Comparison of ENCODE assay signal across 1 cellular context in the genomic region with DNA sequence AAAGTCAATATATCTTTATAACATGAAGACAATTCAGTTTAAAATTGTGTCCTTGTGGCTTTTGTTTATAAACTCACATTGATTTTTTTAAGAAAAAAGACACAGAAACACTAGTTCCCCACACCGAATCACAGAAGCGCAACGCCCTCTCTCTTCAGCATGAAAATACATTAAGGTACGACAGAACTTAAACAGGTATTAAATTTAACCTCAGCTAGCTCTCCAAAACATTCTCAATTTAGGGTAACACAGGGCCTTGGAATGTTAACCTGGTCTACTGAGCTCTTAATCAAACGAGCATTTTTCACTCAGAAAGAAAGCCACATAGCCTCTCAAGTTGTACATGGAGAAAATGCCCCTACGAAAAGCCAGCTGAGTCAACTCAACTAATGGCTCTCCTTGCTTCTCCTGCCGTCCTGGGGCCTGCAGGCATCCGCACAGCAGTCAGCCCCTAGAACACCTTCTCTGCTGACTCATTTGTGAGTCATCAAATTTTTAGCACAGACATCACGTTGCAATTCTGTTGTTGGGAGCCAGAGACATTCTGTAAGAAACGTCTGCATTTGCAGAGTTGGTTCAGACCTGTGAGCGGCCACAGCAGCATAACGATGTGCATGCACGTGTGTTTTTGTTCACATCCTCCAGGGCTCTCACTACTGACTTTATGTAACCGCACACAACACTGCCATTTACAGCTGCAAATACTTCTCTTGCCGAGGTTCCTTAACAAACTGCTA.
A peak's percentile ranks its signal among the peaks of the same experiment; 100 is the strongest.
TF ChIP-seq lines count a peak whose summit lies in the region.

No MANE protein-coding gene starts in this region.

TF ChIP-seq in H1, 55 proteins besides CTCF, POLR2A, EP300 and RAD21 (continued from another document):
- TF ChIP-seq, protein P1, sequence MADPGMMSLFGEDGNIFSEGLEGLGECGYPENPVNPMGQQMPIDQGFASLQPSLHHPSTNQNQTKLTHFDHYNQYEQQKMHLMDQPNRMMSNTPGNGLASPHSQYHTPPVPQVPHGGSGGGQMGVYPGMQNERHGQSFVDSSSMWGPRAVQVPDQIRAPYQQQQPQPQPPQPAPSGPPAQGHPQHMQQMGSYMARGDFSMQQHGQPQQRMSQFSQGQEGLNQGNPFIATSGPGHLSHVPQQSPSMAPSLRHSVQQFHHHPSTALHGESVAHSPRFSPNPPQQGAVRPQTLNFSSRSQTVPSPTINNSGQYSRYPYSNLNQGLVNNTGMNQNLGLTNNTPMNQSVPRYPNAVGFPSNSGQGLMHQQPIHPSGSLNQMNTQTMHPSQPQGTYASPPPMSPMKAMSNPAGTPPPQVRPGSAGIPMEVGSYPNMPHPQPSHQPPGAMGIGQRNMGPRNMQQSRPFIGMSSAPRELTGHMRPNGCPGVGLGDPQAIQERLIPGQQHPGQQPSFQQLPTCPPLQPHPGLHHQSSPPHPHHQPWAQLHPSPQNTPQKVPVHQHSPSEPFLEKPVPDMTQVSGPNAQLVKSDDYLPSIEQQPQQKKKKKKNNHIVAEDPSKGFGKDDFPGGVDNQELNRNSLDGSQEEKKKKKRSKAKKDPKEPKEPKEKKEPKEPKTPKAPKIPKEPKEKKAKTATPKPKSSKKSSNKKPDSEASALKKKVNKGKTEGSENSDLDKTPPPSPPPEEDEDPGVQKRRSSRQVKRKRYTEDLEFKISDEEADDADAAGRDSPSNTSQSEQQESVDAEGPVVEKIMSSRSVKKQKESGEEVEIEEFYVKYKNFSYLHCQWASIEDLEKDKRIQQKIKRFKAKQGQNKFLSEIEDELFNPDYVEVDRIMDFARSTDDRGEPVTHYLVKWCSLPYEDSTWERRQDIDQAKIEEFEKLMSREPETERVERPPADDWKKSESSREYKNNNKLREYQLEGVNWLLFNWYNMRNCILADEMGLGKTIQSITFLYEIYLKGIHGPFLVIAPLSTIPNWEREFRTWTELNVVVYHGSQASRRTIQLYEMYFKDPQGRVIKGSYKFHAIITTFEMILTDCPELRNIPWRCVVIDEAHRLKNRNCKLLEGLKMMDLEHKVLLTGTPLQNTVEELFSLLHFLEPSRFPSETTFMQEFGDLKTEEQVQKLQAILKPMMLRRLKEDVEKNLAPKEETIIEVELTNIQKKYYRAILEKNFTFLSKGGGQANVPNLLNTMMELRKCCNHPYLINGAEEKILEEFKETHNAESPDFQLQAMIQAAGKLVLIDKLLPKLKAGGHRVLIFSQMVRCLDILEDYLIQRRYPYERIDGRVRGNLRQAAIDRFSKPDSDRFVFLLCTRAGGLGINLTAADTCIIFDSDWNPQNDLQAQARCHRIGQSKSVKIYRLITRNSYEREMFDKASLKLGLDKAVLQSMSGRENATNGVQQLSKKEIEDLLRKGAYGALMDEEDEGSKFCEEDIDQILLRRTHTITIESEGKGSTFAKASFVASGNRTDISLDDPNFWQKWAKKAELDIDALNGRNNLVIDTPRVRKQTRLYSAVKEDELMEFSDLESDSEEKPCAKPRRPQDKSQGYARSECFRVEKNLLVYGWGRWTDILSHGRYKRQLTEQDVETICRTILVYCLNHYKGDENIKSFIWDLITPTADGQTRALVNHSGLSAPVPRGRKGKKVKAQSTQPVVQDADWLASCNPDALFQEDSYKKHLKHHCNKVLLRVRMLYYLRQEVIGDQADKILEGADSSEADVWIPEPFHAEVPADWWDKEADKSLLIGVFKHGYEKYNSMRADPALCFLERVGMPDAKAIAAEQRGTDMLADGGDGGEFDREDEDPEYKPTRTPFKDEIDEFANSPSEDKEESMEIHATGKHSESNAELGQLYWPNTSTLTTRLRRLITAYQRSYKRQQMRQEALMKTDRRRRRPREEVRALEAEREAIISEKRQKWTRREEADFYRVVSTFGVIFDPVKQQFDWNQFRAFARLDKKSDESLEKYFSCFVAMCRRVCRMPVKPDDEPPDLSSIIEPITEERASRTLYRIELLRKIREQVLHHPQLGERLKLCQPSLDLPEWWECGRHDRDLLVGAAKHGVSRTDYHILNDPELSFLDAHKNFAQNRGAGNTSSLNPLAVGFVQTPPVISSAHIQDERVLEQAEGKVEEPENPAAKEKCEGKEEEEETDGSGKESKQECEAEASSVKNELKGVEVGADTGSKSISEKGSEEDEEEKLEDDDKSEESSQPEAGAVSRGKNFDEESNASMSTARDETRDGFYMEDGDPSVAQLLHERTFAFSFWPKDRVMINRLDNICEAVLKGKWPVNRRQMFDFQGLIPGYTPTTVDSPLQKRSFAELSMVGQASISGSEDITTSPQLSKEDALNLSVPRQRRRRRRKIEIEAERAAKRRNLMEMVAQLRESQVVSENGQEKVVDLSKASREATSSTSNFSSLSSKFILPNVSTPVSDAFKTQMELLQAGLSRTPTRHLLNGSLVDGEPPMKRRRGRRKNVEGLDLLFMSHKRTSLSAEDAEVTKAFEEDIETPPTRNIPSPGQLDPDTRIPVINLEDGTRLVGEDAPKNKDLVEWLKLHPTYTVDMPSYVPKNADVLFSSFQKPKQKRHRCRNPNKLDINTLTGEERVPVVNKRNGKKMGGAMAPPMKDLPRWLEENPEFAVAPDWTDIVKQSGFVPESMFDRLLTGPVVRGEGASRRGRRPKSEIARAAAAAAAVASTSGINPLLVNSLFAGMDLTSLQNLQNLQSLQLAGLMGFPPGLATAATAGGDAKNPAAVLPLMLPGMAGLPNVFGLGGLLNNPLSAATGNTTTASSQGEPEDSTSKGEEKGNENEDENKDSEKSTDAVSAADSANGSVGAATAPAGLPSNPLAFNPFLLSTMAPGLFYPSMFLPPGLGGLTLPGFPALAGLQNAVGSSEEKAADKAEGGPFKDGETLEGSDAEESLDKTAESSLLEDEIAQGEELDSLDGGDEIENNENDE (IDR thresholded peaks at IDR 0.05; ENCODE audit: insufficient replicate concordance, low read length): no peak
- no peak for TF ChIP-seq GTF2F1 (IDR thresholded peaks at IDR 0.05; ENCODE audit: borderline replicate concordance, low read depth, low read length)
- peak; percentile 38 for TF ChIP-seq ASH2L (IDR thresholded peaks at IDR 0.05; ENCODE audit: low read length)
- no peak for TF ChIP-seq SP2 (IDR thresholded peaks at IDR 0.05; ENCODE audit: low read length)
- peak; percentile 45; the same call in 1 of the 2 replicates for TF ChIP-seq YY1 (IDR thresholded peaks at IDR 0.05; ENCODE audit: low read depth, low read length)
- TF ChIP-seq POLR2AphosphoS5 (IDR thresholded peaks at IDR 0.05; ENCODE audit: low read depth, low read length): no peak
- peak; percentile 97 for TF ChIP-seq MAFK (IDR thresholded peaks at IDR 0.05; ENCODE audit: low read depth, low read length)
- TF ChIP-seq RXRA (IDR thresholded peaks at IDR 0.05; ENCODE audit: insufficient read depth, low read depth, low read length): no peak
- peak; percentile 42 for TF ChIP-seq NANOG (IDR thresholded peaks at IDR 0.05; ENCODE audit: insufficient read depth, low read depth, low read length, poor library complexity, severe bottlenecking)
- TF ChIP-seq TEAD4 (IDR thresholded peaks at IDR 0.05; ENCODE audit: low read depth, low read length): peak; percentile 12; the same call in 1 of the 2 replicates
- no peak for TF ChIP-seq TAF1 (IDR thresholded peaks at IDR 0.05; ENCODE audit: low read depth, low read length)
- TF ChIP-seq PHF8 (conservative IDR thresholded peaks at IDR 0.05; ENCODE audit: low read depth, low read length): no peak
- TF ChIP-seq TBP (IDR thresholded peaks at IDR 0.05; ENCODE audit: low read depth, low read length): no peak
- no peak for TF ChIP-seq KDM5A (IDR thresholded peaks at IDR 0.05; ENCODE audit: low read length)
- no peak for TF ChIP-seq CBX8 (IDR thresholded peaks at IDR 0.05; ENCODE audit: borderline replicate concordance, low read depth, low read length)
- no peak for TF ChIP-seq SRF (IDR thresholded peaks at IDR 0.05; ENCODE audit: low read depth, low read length)
- 0 out of 2 replicates have a peak, but pooled peaks have one; percentile 80 for TF ChIP-seq TCF12 (IDR thresholded peaks at IDR 0.05; ENCODE audit: low read depth, low read length)
- TF ChIP-seq, protein P2, sequence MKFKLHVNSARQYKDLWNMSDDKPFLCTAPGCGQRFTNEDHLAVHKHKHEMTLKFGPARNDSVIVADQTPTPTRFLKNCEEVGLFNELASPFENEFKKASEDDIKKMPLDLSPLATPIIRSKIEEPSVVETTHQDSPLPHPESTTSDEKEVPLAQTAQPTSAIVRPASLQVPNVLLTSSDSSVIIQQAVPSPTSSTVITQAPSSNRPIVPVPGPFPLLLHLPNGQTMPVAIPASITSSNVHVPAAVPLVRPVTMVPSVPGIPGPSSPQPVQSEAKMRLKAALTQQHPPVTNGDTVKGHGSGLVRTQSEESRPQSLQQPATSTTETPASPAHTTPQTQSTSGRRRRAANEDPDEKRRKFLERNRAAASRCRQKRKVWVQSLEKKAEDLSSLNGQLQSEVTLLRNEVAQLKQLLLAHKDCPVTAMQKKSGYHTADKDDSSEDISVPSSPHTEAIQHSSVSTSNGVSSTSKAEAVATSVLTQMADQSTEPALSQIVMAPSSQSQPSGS (IDR thresholded peaks at IDR 0.05; ENCODE audit: low read length): no peak
